ENCODE assay signal across 11 cellular contexts in genomic region chr17:68759002-68759342, GRCh38.
DNase-seq lines count a peak whose midpoint lies in the region; ATAC-seq, FAIRE-seq and TF ChIP-seq lines count a peak whose summit lies in the region.
"Had no signal": no experiment of that assay in that cellular context is flagged by ENCODE, and none has a peak within 500 bp of the region (broad histone marks: within the 10 kb centered on the region; RNA-seq: fewer than 3 reads in every experiment).

No MANE protein-coding gene starts in this region.

- ATAC-seq in right cardiac atrium (no peak), GM18517 (IDR thresholded peaks at IDR 0.05; ENCODE audit: unreplicated experiment) (no peak)

- H3K9me3 ChIP-seq in left ventricle myocardium inferior (replicated peaks) (no peaks in the 10 kb centered on the region), right cardiac atrium (ENCODE audit: control insufficient read depth, low read length) (no peaks in the 10 kb centered on the region), endodermal cell (ENCODE audit: control insufficient read depth, low read length) (peaks cover 25% of the 10 kb centered on the region), osteoblast (ENCODE audit: low read depth, low read length) (no peaks in the 10 kb centered on the region)

- no peak for TF ChIP-seq CTCF in left ventricle myocardium inferior (IDR thresholded peaks at IDR 0.05; ENCODE audit: borderline replicate concordance)
- no peak for TF ChIP-seq CTCF in endodermal cell (conservative IDR thresholded peaks at IDR 0.05)
- TF ChIP-seq CTCF in osteoblast (IDR thresholded peaks at IDR 0.05; ENCODE audit: extremely low read depth, low read depth, low read length) = no peak

- peak overlapping the region; percentile 93 for H3K4me2 ChIP-seq in osteoblast (ENCODE audit: insufficient read depth, low read length)

- no peak overlapping the region for H3K4me3 ChIP-seq in left ventricle myocardium inferior
- H3K4me3 ChIP-seq in right cardiac atrium (ENCODE audit: low read length) = no peak overlapping the region
- no peak overlapping the region for H3K4me3 ChIP-seq in endodermal cell (ENCODE audit: low read length)
- H3K4me3 ChIP-seq in osteoblast (ENCODE audit: insufficient read depth, low read length) = peak overlapping the region; percentile 67

- H3K27ac Mint-ChIP-seq in endodermal cell = peak overlapping the region; percentile 95
- H3K27ac Mint-ChIP-seq: activated T-cell treated with anti-CD3 and anti-CD28 coated beads, Interleukin-2, amount 50 U/mL, for 72 hours had no signal

- no peak overlapping the region for H3K4me3 Mint-ChIP-seq in endodermal cell

- H4K20me1 ChIP-seq in osteoblast (ENCODE audit: insufficient read depth, low read length) = no peaks in the 10 kb centered on the region

- H3K27me3 Mint-ChIP-seq in endodermal cell (ENCODE audit: insufficient read depth) = peaks cover 2% of the 10 kb centered on the region

- intact Hi-C loops in left ventricle myocardium inferior (cut with micrococcal nuclease) (no loop called here), right cardiac atrium (cut with DNase I) (loop anchor here in 2 of 4 donors (5.0 to 10.0 kb wide), 4 partner anchors 214 to 584 kb away; no protein-coding TSS in a partner anchor)

- H3K36me3 Mint-ChIP-seq in endodermal cell (ENCODE audit: low read depth) = peaks cover 6% of the 10 kb centered on the region

- no peak overlapping the region for H3K9ac ChIP-seq in endodermal cell (ENCODE audit: extremely low read depth, low read length, poor library complexity, severe bottlenecking)

- H3K27ac ChIP-seq in left ventricle myocardium inferior (replicated peaks) (peak overlapping the region; percentile 87), right cardiac atrium (ENCODE audit: low read length) (no peak overlapping the region), endodermal cell (ENCODE audit: low read depth, low read length) (peak overlapping the region; percentile 13), osteoblast (ENCODE audit: low read depth, low read length) (peak overlapping the region; percentile 92)

- no peaks in the 10 kb centered on the region for H3K36me3 ChIP-seq in left ventricle myocardium inferior
- H3K36me3 ChIP-seq in endodermal cell (ENCODE audit: control insufficient read depth, insufficient read depth, low read length) = no peaks in the 10 kb centered on the region
- H3K36me3 ChIP-seq in osteoblast (ENCODE audit: insufficient read depth, low read length) = no peaks in the 10 kb centered on the region

- H3K79me2 ChIP-seq in osteoblast (ENCODE audit: insufficient read depth, low read length) = no peaks in the 10 kb centered on the region

- 86% methylated on average over 6 of the region's 6 CpGs for WGBS in right cardiac atrium
- WGBS in endodermal cell (ENCODE audit: insufficient coverage in 1 of 2, insufficient read length in 1 of 2), 2 experiments = 89 to 95% methylated on average over 3 to 5 of the region's 6 CpGs

- peak overlapping the region; percentile 85 for H2AFZ ChIP-seq in osteoblast (ENCODE audit: low read length)

- H3K27me3 ChIP-seq in left ventricle myocardium inferior (ENCODE audit: low read depth) (no peaks in the 10 kb centered on the region), right cardiac atrium (ENCODE audit: control insufficient read depth, insufficient read depth) (no peaks in the 10 kb centered on the region), endodermal cell (ENCODE audit: control insufficient read depth, insufficient read depth, low read length, poor library complexity, severe bottlenecking) (no peaks in the 10 kb centered on the region), osteoblast (ENCODE audit: insufficient read depth, low read length) (no peaks in the 10 kb centered on the region)

- H3K4me1 Mint-ChIP-seq in endodermal cell = peaks cover 12% of the 10 kb centered on the region

- DNase-seq in left ventricle myocardium inferior (no peak), right cardiac atrium (no peak), endodermal cell (no peak), osteoblast (ENCODE audit: insufficient read length, low spot score, missing footprints) (no peak), GM19239 (ENCODE audit: insufficient read length, low spot score) (no peak), H4 (ENCODE audit: low spot score) (no peak), C1 segment of cervical spinal cord (lab: John Stamatoyannopoulos, UW) (no peak)

- no peak for FAIRE-seq in GM19239 (lab: Jason Lieb, UNC)
- FAIRE-seq: G401.6, TTC549 had no signal

- peaks cover 10% of the 10 kb centered on the region for H3K4me1 ChIP-seq in left ventricle myocardium inferior
- peaks cover 2% of the 10 kb centered on the region for H3K4me1 ChIP-seq in right cardiac atrium (ENCODE audit: control insufficient read depth, insufficient read depth, low read length)
- peaks cover 3% of the 10 kb centered on the region for H3K4me1 ChIP-seq in endodermal cell (ENCODE audit: control insufficient read depth, insufficient read depth, low read length)
- H3K4me1 ChIP-seq in osteoblast (ENCODE audit: insufficient read depth, low read length) = peaks cover 11% of the 10 kb centered on the region

- H3K9me3 Mint-ChIP-seq in endodermal cell = peaks cover 26% of the 10 kb centered on the region
